In genomic region chr1:145093517-145094149, GRCh38 we compare ENCODE assay signal across 8 cellular contexts. TPM values are rescaled to one million over a fixed set of nuclear protein-coding genes. Genes with fewer than 3 reads are reported as not detected.
DNase-seq lines count a peak whose midpoint lies in the region; ATAC-seq and TF ChIP-seq lines count a peak whose summit lies in the region.
"Not testable (repeated sequence)": the region's sequence is repeated elsewhere in the genome, so short reads cannot be mapped to it uniquely, and the experiment has no call there.

No MANE protein-coding gene starts in this region.

- not testable (repeated sequence) for H2BK5ac ChIP-seq in IMR-90 (ENCODE audit: low read depth, low read length, poor library complexity, severe bottlenecking)

- not testable (repeated sequence) for H3K36me3 ChIP-seq in IMR-90 (ENCODE audit: control insufficient read depth, insufficient read depth, low read length); esophagus (ENCODE audit: control insufficient read depth in 2 of 2, insufficient read depth in 2 of 2, low read length in 1 of 2); kidney epithelial cell (ENCODE audit: control insufficient read depth, insufficient read depth, low read length); stomach

- no CpG with 5 or more reads among the region's 47 CpGs for WGBS in IMR-90 (ENCODE audit: extremely low coverage in 2 of 2, insufficient read length in 1 of 2), 2 experiments
- 0% methylated on average over 3 to 26 of the region's 47 CpGs for WGBS in esophagus, 2 donors
- 0 to 1% (median 0%) methylated on average over 2 to 26 of the region's 47 CpGs for WGBS in stomach, 5 donors

- not testable (repeated sequence) for ATAC-seq in CD4-positive, alpha-beta T cell (ENCODE audit: poor library complexity); IMR-90 (ENCODE audit: low read depth); omental fat pad (ENCODE audit: low FRiP score)

- not testable (repeated sequence) for H4K8ac ChIP-seq in IMR-90 (ENCODE audit: low read depth in 2 of 2, low read length in 2 of 2)

- H2AK9ac ChIP-seq in IMR-90 (replicated peaks; ENCODE audit: low read depth, low read length, poor library complexity) = not testable (repeated sequence)

- in situ Hi-C loops in IMR-90 (cut with MboI; ENCODE audit: low sequenced_read_pairs) = not testable (repeated sequence)

- not testable (repeated sequence) for H3K79me1 ChIP-seq in IMR-90 (ENCODE audit: low read depth in 1 of 2, low read length in 2 of 2)

- TF ChIP-seq POLR2A in IMR-90 (IDR thresholded peaks at IDR 0.05; ENCODE audit: low read depth, low read length); stomach (IDR thresholded peaks at IDR 0.05): not testable (repeated sequence)

- not testable (repeated sequence) for H3K27me3 ChIP-seq in CD4-positive, alpha-beta T cell (ENCODE audit: control insufficient read depth, insufficient read depth, low read length); IMR-90 (ENCODE audit: control insufficient read depth, insufficient read depth, low read length); esophagus (ENCODE audit: control insufficient read depth in 1 of 2, insufficient read depth in 2 of 2, low read length in 2 of 2); kidney epithelial cell (ENCODE audit: control insufficient read depth, insufficient read depth, low read length); stomach

- dilution Hi-C loops in IMR-90 (cut with HindIII; ENCODE audit: low sequenced_read_pairs, unreplicated experiment) = not testable (repeated sequence)

- not testable (repeated sequence) for H2BK120ac ChIP-seq in IMR-90 (ENCODE audit: low read depth, low read length)

- H3K18ac ChIP-seq in IMR-90 (ENCODE audit: low read depth, low read length) = not testable (repeated sequence)

- H3K4ac ChIP-seq in IMR-90 (ENCODE audit: low read depth, low read length) = not testable (repeated sequence)

- not testable (repeated sequence) for H2BK20ac ChIP-seq in IMR-90 (ENCODE audit: low read depth, low read length)

- H4K91ac ChIP-seq in IMR-90 (ENCODE audit: insufficient read depth, low read depth, low read length) = not testable (repeated sequence)

- H3K56ac ChIP-seq in IMR-90 (ENCODE audit: extremely low read depth, insufficient read depth, low read length) = not testable (repeated sequence)

- not testable (repeated sequence) for H3K9me3 ChIP-seq in CD4-positive, alpha-beta T cell (ENCODE audit: control insufficient read depth, low read length); IMR-90 (ENCODE audit: control insufficient read depth, insufficient read depth, low read length); esophagus (ENCODE audit: control insufficient read depth in 2 of 2, insufficient read depth in 1 of 2, low read depth in 1 of 2, low read length in 1 of 2); stomach

- intact Hi-C loops in CD4-positive, alpha-beta T cell (cut with DNase I, micrococcal nuclease); IMR-90 (cut with micrococcal nuclease); stomach (cut with DNase I; ENCODE audit: low total_unique reads): not testable (repeated sequence)

- not testable (repeated sequence) for H2AFZ ChIP-seq in IMR-90 (replicated peaks; ENCODE audit: low read length, poor library complexity)

- not testable (repeated sequence) for H4K20me1 ChIP-seq in IMR-90 (ENCODE audit: insufficient read depth, low read length)

- H2AK5ac ChIP-seq in IMR-90 (ENCODE audit: low read depth, low read length) = not testable (repeated sequence)

- H3K36me3 Mint-ChIP-seq in CD4-positive, alpha-beta T cell (ENCODE audit: low read depth); activated naive CD8-positive, alpha-beta T cell treated with anti-CD3 and anti-CD28 coated beads for 36 hours: not testable (repeated sequence)

- not testable (repeated sequence) for H3K4me1 Mint-ChIP-seq in CD4-positive, alpha-beta T cell (ENCODE audit: low read depth); activated naive CD8-positive, alpha-beta T cell treated with anti-CD3 and anti-CD28 coated beads for 36 hours

- H3K23ac ChIP-seq in IMR-90 (ENCODE audit: low read depth, low read length) = not testable (repeated sequence)

- peak overlapping the region; percentile 95 for H3K4me3 Mint-ChIP-seq in CD4-positive, alpha-beta T cell
- H3K4me3 Mint-ChIP-seq in activated naive CD8-positive, alpha-beta T cell treated with anti-CD3 and anti-CD28 coated beads for 36 hours = peak overlapping the region; percentile 90

- not testable (repeated sequence) for H4K5ac ChIP-seq in IMR-90 (ENCODE audit: low read depth, low read length)

- POLR2A ChIA-PET in CD4-positive, alpha-beta T cell (lab: Charles Lee); IMR-90 (lab: Charles Lee; ENCODE audit: unreplicated experiment): not testable (repeated sequence)

- H3K14ac ChIP-seq in IMR-90 (replicated peaks; ENCODE audit: low read depth, low read length) = not testable (repeated sequence)

- H3K27me3 Mint-ChIP-seq in CD4-positive, alpha-beta T cell; activated naive CD8-positive, alpha-beta T cell treated with anti-CD3 and anti-CD28 coated beads for 36 hours: not testable (repeated sequence)

- H3K4me3 ChIP-seq in IMR-90 (ENCODE audit: insufficient read depth, low read depth, low read length) = peak overlapping the region; percentile 53
- H3K4me3 ChIP-seq in esophagus (ENCODE audit: low read depth in 1 of 2, low read length in 2 of 2) = peak overlapping the region; percentile 42 to 43
- peak overlapping the region; percentile 37 for H3K4me3 ChIP-seq in kidney epithelial cell (ENCODE audit: low read depth, low read length)
- H3K4me3 ChIP-seq in stomach = peak overlapping the region in 3 of 4 donors; percentile 44 to 55 (median 47)

- peak in 2 of 10 experiments; percentile 0 to 6 for DNase-seq in CD4-positive, alpha-beta T cell
- DNase-seq in IMR-90; kidney epithelial cell (ENCODE audit: low read depth): not testable (repeated sequence)
- DNase-seq in T-helper 9 cell = peak; percentile 1
- peak; percentile 3 for DNase-seq in activated naive CD8-positive, alpha-beta T cell treated with anti-CD3 and anti-CD28 coated beads for 36 hours
- peak; percentile 52 for DNase-seq in omental fat pad (ENCODE audit: low spot score)
- peak; percentile 46 for DNase-seq in stomach

- not testable (repeated sequence) for H3K9me3 Mint-ChIP-seq in CD4-positive, alpha-beta T cell; activated naive CD8-positive, alpha-beta T cell treated with anti-CD3 and anti-CD28 coated beads for 36 hours

- not testable (repeated sequence) for TF ChIP-seq RAD21 in IMR-90 (IDR thresholded peaks at IDR 0.05; ENCODE audit: low read length)

- H3K9ac ChIP-seq in IMR-90 (ENCODE audit: low read depth, low read length) = not testable (repeated sequence)

- H3K27ac ChIP-seq in CD4-positive, alpha-beta T cell (ENCODE audit: low read depth, low read length); esophagus (ENCODE audit: low read depth in 2 of 2, low read length in 1 of 2): not testable (repeated sequence)
- H3K27ac ChIP-seq in IMR-90 (ENCODE audit: insufficient read depth, low read length) = peak overlapping the region; percentile 52; the same call in 1 of the 2 replicates
- H3K27ac ChIP-seq in stomach = peak overlapping the region in 3 of 5 donors; percentile 26 to 73 (median 33)

- TF ChIP-seq EP300 in stomach (IDR thresholded peaks at IDR 0.05) = not testable (repeated sequence)

- H2BK15ac ChIP-seq in IMR-90 (ENCODE audit: low read depth, low read length) = not testable (repeated sequence)

- H3K27ac Mint-ChIP-seq in CD4-positive, alpha-beta T cell; activated naive CD8-positive, alpha-beta T cell treated with anti-CD3 and anti-CD28 coated beads for 36 hours: not testable (repeated sequence)

- CTCF ChIA-PET in CD4-positive, alpha-beta T cell (lab: Charles Lee); IMR-90 (lab: Yijun Ruan, JAX): not testable (repeated sequence)

- H3K4me1 ChIP-seq in IMR-90 (ENCODE audit: control insufficient read depth, insufficient read depth, low read length); esophagus (ENCODE audit: control insufficient read depth in 2 of 2, insufficient read depth in 2 of 2, low read length in 1 of 2); stomach: not testable (repeated sequence)

- not testable (repeated sequence) for H3K9me1 ChIP-seq in IMR-90 (ENCODE audit: insufficient read depth, low read length)

- not testable (repeated sequence) for H3K4me2 ChIP-seq in IMR-90 (ENCODE audit: low read depth, low read length)

- BruUV-seq in IMR-90 (replicated peaks; lab: Mats Ljungman, UMichigan) = not testable (repeated sequence)

- TF ChIP-seq CTCF in CD4-positive, alpha-beta T cell (IDR thresholded peaks at IDR 0.05); IMR-90 (conservative IDR thresholded peaks at IDR 0.05; ENCODE audit: low read depth, low read length); kidney epithelial cell (IDR thresholded peaks at IDR 0.05; ENCODE audit: insufficient read depth, low read length, poor library complexity, severe bottlenecking); omental fat pad (IDR thresholded peaks at IDR 0.05); stomach (IDR thresholded peaks at IDR 0.05): not testable (repeated sequence)

RNA-seq across cellular contexts. Expression of gene SRGAP2B, which starts 1.5 kb away (rescaled TPM):
- total RNA-seq in CD4-positive, alpha-beta T cell = 10 to 100 TPM; 11.4 to 11.6 TPM
- total RNA-seq in IMR-90 (2012; rRNA removed) (50.7 and 69.2 TPM in 2 replicates), kidney epithelial cell (11.4 and 16.9 TPM in 2 replicates), omental fat pad (10 to 100 TPM; 11.2 to 58.5 (median 19.2) TPM), stomach (10 to 100 TPM in 4 of 5 donors, 1 to 10 TPM in 1; 1.6 to 18.7 (median 16.3) TPM)
- polyA plus RNA-seq in IMR-90 (2012; rRNA removed) (14.3 and 15.9 TPM in 2 replicates), esophagus (1 to 10 TPM; 3.9 to 5.6 TPM), stomach (1 to 10 TPM; 2.8 to 7.2 (median 3.1) TPM)
- polyA plus RNA-seq in IMR-90 (2012; cell fraction: cytosol; rRNA removed) = 4.6 and 17.7 TPM in 2 replicates
- polyA plus RNA-seq in IMR-90 (2012; cell fraction: nucleus; rRNA removed; ENCODE audit: low replicate concordance) = 6.1 and 23.9 TPM in 2 replicates
- 10 to 100 TPM; 15.0 to 15.6 TPM for total RNA-seq in activated naive CD8-positive, alpha-beta T cell treated with anti-CD3 and anti-CD28 coated beads for 36 hours

RNA-seq across cellular contexts. Expression of gene FAM72D, which starts 2.1 kb away (rescaled TPM):
- total RNA-seq in CD4-positive, alpha-beta T cell = not detected
- total RNA-seq in IMR-90 (2012; rRNA removed) (0.72 and 0.83 TPM in 2 replicates), kidney epithelial cell (1.5 and 2.1 TPM in 2 replicates), omental fat pad (under 1 TPM; 0.24 to 0.47 (median 0.31) TPM), stomach (1 to 10 TPM in 1 of 5 donors, under 1 TPM in 1, not detected in 3; 0.58 to 1.5 TPM)
- polyA plus RNA-seq in IMR-90 (2012; rRNA removed) (1.2 and 1.4 TPM in 2 replicates), esophagus (1 to 10 TPM in 1 of 2 donors, under 1 TPM in 1; 0.87 to 1.6 TPM), stomach (under 1 TPM in 2 of 3 donors, not detected in 1; 0.68 TPM)
- 0.20 and 0.37 TPM in 2 replicates for polyA plus RNA-seq in IMR-90 (2012; cell fraction: cytosol; rRNA removed)
- polyA plus RNA-seq in IMR-90 (2012; cell fraction: nucleus; rRNA removed; ENCODE audit: low replicate concordance) = 0.18 and 1.3 TPM in 2 replicates
- 10 to 100 TPM; 17.7 to 17.8 TPM for total RNA-seq in activated naive CD8-positive, alpha-beta T cell treated with anti-CD3 and anti-CD28 coated beads for 36 hours
